23 cellular contexts compared by ENCODE assay signal in genomic region chr3:39209329-39209970, GRCh38. TPM values are rescaled to one million over a fixed set of nuclear protein-coding genes. Genes with fewer than 3 reads are reported as not detected.
A peak's percentile ranks its signal among the peaks of the same experiment; 100 is the strongest.
DNase-seq lines count a peak whose midpoint lies in the region; ATAC-seq and TF ChIP-seq lines count a peak whose summit lies in the region.
"Had no signal": no experiment of that assay in that cellular context is flagged by ENCODE, and none has a peak within 500 bp of the region (broad histone marks: within the 10 kb centered on the region; RNA-seq: fewer than 3 reads in every experiment).

No MANE protein-coding gene starts in this region.

- H3K4me3 Mint-ChIP-seq in T-helper 17 cell = no peak overlapping the region
- H3K4me3 Mint-ChIP-seq: CD4-positive, alpha-beta T cell had no signal

- peaks cover 22% of the 10 kb centered on the region for H3K27me3 Mint-ChIP-seq in T-helper 17 cell
- H3K27me3 Mint-ChIP-seq: CD4-positive, alpha-beta T cell had no signal

- H3K36me3 Mint-ChIP-seq in T-helper 17 cell (ENCODE audit: low read depth) = no peaks in the 10 kb centered on the region

- H3K4me1 Mint-ChIP-seq in T-helper 17 cell = peaks cover 5% of the 10 kb centered on the region

- peaks cover 3% of the 10 kb centered on the region for H3K9me3 ChIP-seq in WERI-Rb-1 (ENCODE audit: severe bottlenecking)
- H3K9me3 ChIP-seq in esophagus muscularis mucosa = peaks cover 0 to 4% (median 0%) of the 10 kb centered on the region in 4 donors
- H3K9me3 ChIP-seq in thymus (ENCODE audit: control insufficient read depth) = no peaks in the 10 kb centered on the region
- no peaks in the 10 kb centered on the region for H3K9me3 ChIP-seq in T-helper 17 cell (ENCODE audit: control insufficient read depth, low read length, poor library complexity, severe bottlenecking)
- no peaks in the 10 kb centered on the region for H3K9me3 ChIP-seq in right lobe of liver
- H3K9me3 ChIP-seq: BLaER1, Caco-2, SJSA1 had no signal

- DNase-seq in NCI-H69 (lab: John Stamatoyannopoulos, UW) = peak; percentile 26
- peak; percentile 45 for DNase-seq in WERI-Rb-1
- peak; percentile 79 for DNase-seq in esophagus muscularis mucosa (ENCODE audit: extremely low spot score)
- DNase-seq in T-helper 17 cell = no peak
- no peak for DNase-seq in stimulated activated naive CD4-positive, alpha-beta T cell (lab: John Stamatoyannopoulos, UW)
- DNase-seq in right lobe of liver = no peak
- DNase-seq: ACHN; Caco-2; CD4-positive, alpha-beta T cell; DMS 273 treated with DMSO at 0.1 percent for 48 hours; DND-41; MM.1S; NCI-H1092; NCI-H1436 treated with DMSO at 0.1 percent for 48 hours; NCI-H1930; NCI-H748 treated with DMSO at 0.1 percent for 48 hours; OCI-M1 had no signal

- ATAC-seq in T-helper 17 cell (no peak), HG03342 (IDR thresholded peaks at IDR 0.05; ENCODE audit: unreplicated experiment) (no peak), right lobe of liver (no peak)

- H3K4me3 ChIP-seq in WERI-Rb-1 (ENCODE audit: low read depth, low read length) = no peak overlapping the region
- H3K4me3 ChIP-seq in esophagus muscularis mucosa = no peak overlapping the region
- no peak overlapping the region for H3K4me3 ChIP-seq in thymus (ENCODE audit: low read length)
- H3K4me3 ChIP-seq in right lobe of liver = no peak overlapping the region
- H3K4me3 ChIP-seq: BLaER1, SJSA1 had no signal

- H3K27ac Mint-ChIP-seq in T-helper 17 cell = no peak overlapping the region
- H3K27ac Mint-ChIP-seq: CD4-positive, alpha-beta T cell had no signal

- H3K27ac ChIP-seq in WERI-Rb-1 (no peak overlapping the region), esophagus muscularis mucosa (replicated peaks in 1 of 4) (no peak overlapping the region), thymus (ENCODE audit: low read depth) (peak overlapping the region; percentile 80), right lobe of liver (no peak overlapping the region)
- H3K27ac ChIP-seq: BLaER1, SJSA1 had no signal

- H3K4me1 ChIP-seq in esophagus muscularis mucosa (peaks cover 0 to 9% (median 2%) of the 10 kb centered on the region in 4 donors), thymus (ENCODE audit: control insufficient read depth, insufficient read depth, low read length) (peaks cover 31% of the 10 kb centered on the region), right lobe of liver (no peaks in the 10 kb centered on the region)
- H3K4me1 ChIP-seq: SJSA1 had no signal

- TF ChIP-seq POLR2A in esophagus muscularis mucosa (IDR thresholded peaks at IDR 0.05; ENCODE audit: low read depth) (no peak), right lobe of liver (IDR thresholded peaks at IDR 0.05) (no peak)

- no peaks in the 10 kb centered on the region for H3K36me3 ChIP-seq in WERI-Rb-1
- H3K36me3 ChIP-seq in esophagus muscularis mucosa = no peaks in the 10 kb centered on the region
- H3K36me3 ChIP-seq in thymus (ENCODE audit: control insufficient read depth, insufficient read depth) = no peaks in the 10 kb centered on the region
- no peaks in the 10 kb centered on the region for H3K36me3 ChIP-seq in right lobe of liver
- H3K36me3 ChIP-seq: BLaER1, SJSA1 had no signal

- TF ChIP-seq CTCF in WERI-Rb-1 (IDR thresholded peaks at IDR 0.05; ENCODE audit: low read depth, low read length) = no peak
- TF ChIP-seq CTCF in esophagus muscularis mucosa (IDR thresholded peaks at IDR 0.05) = no peak
- no peak for TF ChIP-seq CTCF in right lobe of liver (IDR thresholded peaks at IDR 0.05)

- H3K27me3 ChIP-seq in WERI-Rb-1 (ENCODE audit: insufficient read depth, low read depth, severe bottlenecking) = no peaks in the 10 kb centered on the region
- no peaks in the 10 kb centered on the region for H3K27me3 ChIP-seq in esophagus muscularis mucosa
- no peaks in the 10 kb centered on the region for H3K27me3 ChIP-seq in thymus (ENCODE audit: control insufficient read depth, insufficient read depth)
- no peaks in the 10 kb centered on the region for H3K27me3 ChIP-seq in right lobe of liver
- H3K27me3 ChIP-seq: BLaER1, SJSA1 had no signal

- no peak for TF ChIP-seq EP300 in esophagus muscularis mucosa (IDR thresholded peaks at IDR 0.05)

- WGBS in esophagus muscularis mucosa = 37% methylated on average over 1 of the region's 1 CpG
- 99% methylated on average over 1 of the region's 1 CpG for WGBS in thymus
- 78% methylated on average over 1 of the region's 1 CpG for WGBS in right lobe of liver (ENCODE audit: insufficient coverage, low coverage, low lambda C conversion rate, missing lambda C conversion rate)

- intact Hi-C loops in esophagus muscularis mucosa (cut with DNase I) = loop anchor here (2.0 kb wide), 1 partner anchor 79 kb away; no protein-coding TSS in a partner anchor
- intact Hi-C loops in right lobe of liver (cut with DNase I) = no loop called here

RNA-seq across cellular contexts. Expression of gene XIRP1, which starts 17.1 kb away (rescaled TPM):
- 1 to 10 TPM in 1 of 4 donors, not detected in 3; 1.3 TPM for total RNA-seq in esophagus muscularis mucosa
- 1.1 TPM for polyA plus RNA-seq in thymus
- total RNA-seq in T-helper 17 cell = not detected
- under 1 TPM in 5 of 6 experiments, not detected in 1; 0.05 to 0.43 (median 0.07) TPM for total RNA-seq in right lobe of liver
- total RNA-seq: Caco-2; CD4-positive, alpha-beta T cell; G401; NCI-H460 had no signal

RNA-seq across cellular contexts. Expression of gene CSRNP1, which starts 56.1 kb away (rescaled TPM):
- total RNA-seq in esophagus muscularis mucosa (100 to 1,000 TPM in 1 of 4 donors, 10 to 100 TPM in 3; 27.8 to 183 (median 45.4) TPM), T-helper 17 cell (100 to 1,000 TPM; 356 to 408 TPM), right lobe of liver (10 to 100 TPM in 5 of 6 experiments, 1 to 10 TPM in 1; 6.7 to 43.4 (median 17.4) TPM)
- polyA plus RNA-seq in thymus = 26.1 TPM

Comparison
In these comparisons a context has a peak if more than half of its experiments do, and no peak if none do; other contexts are left out.
1. DNase-seq: peak in NCI-H69 (single experiment), WERI-Rb-1 (single experiment) and esophagus muscularis mucosa (single experiment); none in T-helper 17 cell (0 of 3), stimulated activated naive CD4-positive, alpha-beta T cell (0 of 6) and right lobe of liver (0 of 3).